ENCODE assay signal across 20 cellular contexts in genomic region chr2:30315391-30316055, GRCh38.
DNase-seq lines count a peak whose midpoint lies in the region; ATAC-seq, FAIRE-seq and TF ChIP-seq lines count a peak whose summit lies in the region.
"Had no signal": no experiment of that assay in that cellular context is flagged by ENCODE, and none has a peak within 500 bp of the region (broad histone marks: within the 10 kb centered on the region; RNA-seq: fewer than 3 reads in every experiment).

No MANE protein-coding gene starts in this region.

- H3K4me2 ChIP-seq in GM12878 (ENCODE audit: control insufficient read depth, insufficient read depth), result no peak overlapping the region

- DNase-seq in activated T-cell treated with anti-CD3 and anti-CD28 coated beads, Interleukin-2, amount 50 U/mL, for 4 hours, result no peak
- no peak for DNase-seq in activated T-cell treated with anti-CD3 and anti-CD28 coated beads, Interleukin-2, amount 50 U/mL, for 1 hour
- DNase-seq in T-helper 2 cell treated with Interferon-gamma antibody and Interleukin-4, amounts not matched to agents 5 μg/mL and 100 μg/mL, for 36 hours (ENCODE audit: low spot score), result no peak
- DNase-seq in GM12878 (ENCODE audit: low read depth, low spot score), result no peak
- peak in 1 of 2 donors; percentile 14 for DNase-seq in stimulated activated effector memory CD8-positive, alpha-beta T cell treated with anti-CD3 and anti-CD28 coated beads, Interleukin-12 subunit alpha, Interleukin-12 subunit beta, amount 100 ng/mL, for 72 hours (ENCODE audit: low spot score in 2 of 2)
- DNase-seq in C1 segment of cervical spinal cord (lab: John Stamatoyannopoulos, UW), result no peak
- DNase-seq in dorsolateral prefrontal cortex, result no peak
- DNase-seq in NCI-H69 (lab: John Stamatoyannopoulos, UW), result no peak
- DNase-seq: activated B cell treated with CpG ODN at 0.5 μM for 24 hours; activated effector memory CD4-positive, alpha-beta T cell treated with anti-CD3 and anti-CD28 coated beads, Interleukin-2, amount 50 U/mL, for 16 hours; Caco-2; GM23248; hypothalamus; KBM-7; NCI-H1105 treated with DMSO at 0.1 percent for 48 hours; right lobe of liver; Right ventricle myocardium superior; substantia nigra had no signal

- no peaks in the 10 kb centered on the region for H3K36me3 ChIP-seq in GM12878 (ENCODE audit: control insufficient read depth in 2 of 2, insufficient read depth in 2 of 2, low read length in 1 of 2)
- H3K36me3 ChIP-seq: cardiac muscle cell, right lobe of liver had no signal

- peaks cover 2% of the 10 kb centered on the region for H3K36me3 Mint-ChIP-seq in activated T-cell treated with anti-CD3 and anti-CD28 coated beads, Interleukin-2, amount 50 U/mL, for 4 hours (ENCODE audit: insufficient read depth)
- H3K36me3 Mint-ChIP-seq in T-helper 2 cell treated with Interferon-gamma antibody and Interleukin-4, amounts not matched to agents 5 μg/mL and 100 μg/mL, for 36 hours (ENCODE audit: low read depth), result peaks cover 5% of the 10 kb centered on the region
- H3K36me3 Mint-ChIP-seq in stimulated activated effector memory CD8-positive, alpha-beta T cell treated with anti-CD3 and anti-CD28 coated beads, Interleukin-12 subunit alpha, Interleukin-12 subunit beta, amount 100 ng/mL, for 72 hours, result no peaks in the 10 kb centered on the region

- no peaks in the 10 kb centered on the region for H4K20me1 ChIP-seq in GM12878 (ENCODE audit: control insufficient read depth, insufficient read depth)

- no peak for TF ChIP-seq POLR2A in GM12878 (IDR thresholded peaks at IDR 0.05; ENCODE audit: low read depth, low read length)

- CTCF ChIA-PET in GM12878 (lab: Yijun Ruan, JAX), result interaction anchor here (0.6 kb wide), 2 partner anchors 15 to 135 kb away, joined by 3 to 4 read pairs; no protein-coding TSS in a partner anchor

- no peak for FAIRE-seq in GM12878 (lab: Jason Lieb, UNC)
- FAIRE-seq: GM12892 had no signal

- SMC1A ChIA-PET in GM12878 (lab: Charles Lee; ENCODE audit: uncharacterized antibody, unreplicated experiment), result interaction anchor here (1.1 to 1.6 kb wide), 4 partner anchors 19 to 87 kb away, joined by 3 to 6 read pairs (median 4); no protein-coding TSS in a partner anchor

- H3K79me2 ChIP-seq in GM12878 (ENCODE audit: control insufficient read depth, insufficient read depth, low read length), result no peaks in the 10 kb centered on the region

- no peak for TF ChIP-seq EP300 in GM12878 (IDR thresholded peaks at IDR 0.05; ENCODE audit: borderline replicate concordance in 1 of 2, control insufficient read depth in 1 of 2, low read depth in 2 of 2, low read length in 2 of 2)

- intact Hi-C loops in GM12878 (cut with micrococcal nuclease; ENCODE audit: unreplicated experiment) (no loop called here), dorsolateral prefrontal cortex (cut with DNase I) (no loop called here)

- 64% methylated on average over 3 of the region's 3 CpGs for WGBS in GM12878 (ENCODE audit: insufficient coverage, insufficient replicate concordance, low lambda C conversion rate, missing lambda C conversion rate)

- H3K4me1 ChIP-seq in GM12878 (ENCODE audit: control insufficient read depth, insufficient read depth, low read length), result peaks cover 11% of the 10 kb centered on the region
- H3K4me1 ChIP-seq: Caco-2, right lobe of liver had no signal

- H3K27me3 ChIP-seq in GM12878 (replicated peaks in 1 of 2; ENCODE audit: control insufficient read depth in 2 of 2, insufficient read depth in 2 of 2, low read length in 1 of 2) (no peaks in the 10 kb centered on the region), dorsolateral prefrontal cortex (no peaks in the 10 kb centered on the region)
- H3K27me3 ChIP-seq: cardiac muscle cell, right lobe of liver had no signal

- RAD21 ChIA-PET in GM12878 (lab: Charles Lee; ENCODE audit: unreplicated experiment), result interaction anchor here (1.1 kb wide), 1 partner anchor 28 kb away, joined by 3 read pairs; no protein-coding TSS in a partner anchor

- no peak overlapping the region for H3K27ac ChIP-seq in GM12878 (ENCODE audit: control insufficient read depth, insufficient read depth)
- no peak overlapping the region for H3K27ac ChIP-seq in dorsolateral prefrontal cortex
- H3K27ac ChIP-seq: cardiac muscle cell, GM23248, right lobe of liver had no signal

- H3K9me3 Mint-ChIP-seq in activated T-cell treated with anti-CD3 and anti-CD28 coated beads, Interleukin-2, amount 50 U/mL, for 4 hours, result peaks cover 5% of the 10 kb centered on the region
- H3K9me3 Mint-ChIP-seq in T-helper 2 cell treated with Interferon-gamma antibody and Interleukin-4, amounts not matched to agents 5 μg/mL and 100 μg/mL, for 36 hours, result peaks cover 8% of the 10 kb centered on the region
- peaks cover 5% of the 10 kb centered on the region for H3K9me3 Mint-ChIP-seq in stimulated activated effector memory CD8-positive, alpha-beta T cell treated with anti-CD3 and anti-CD28 coated beads, Interleukin-12 subunit alpha, Interleukin-12 subunit beta, amount 100 ng/mL, for 72 hours

- peaks cover 48% of the 10 kb centered on the region for H3K4me1 Mint-ChIP-seq in activated T-cell treated with anti-CD3 and anti-CD28 coated beads, Interleukin-2, amount 50 U/mL, for 4 hours (ENCODE audit: low read depth)
- peaks cover 21% of the 10 kb centered on the region for H3K4me1 Mint-ChIP-seq in T-helper 2 cell treated with Interferon-gamma antibody and Interleukin-4, amounts not matched to agents 5 μg/mL and 100 μg/mL, for 36 hours (ENCODE audit: low read depth)
- peaks cover 39% of the 10 kb centered on the region for H3K4me1 Mint-ChIP-seq in stimulated activated effector memory CD8-positive, alpha-beta T cell treated with anti-CD3 and anti-CD28 coated beads, Interleukin-12 subunit alpha, Interleukin-12 subunit beta, amount 100 ng/mL, for 72 hours

- H3K9me3 ChIP-seq in GM12878 (replicated peaks; ENCODE audit: control insufficient read depth, insufficient read depth, low read length), result peaks cover 3% of the 10 kb centered on the region; the same call in 1 of the 3 replicates
- H3K9me3 ChIP-seq: Caco-2, right lobe of liver had no signal

- TF ChIP-seq RAD21 in GM12878 (IDR thresholded peaks at IDR 0.05; ENCODE audit: insufficient read depth, low read depth, low read length), result no peak

- no peak for TF ChIP-seq CTCF in GM12878 (IDR thresholded peaks at IDR 0.05 in 2 of 3, conservative IDR thresholded peaks at IDR 0.05 in 1 of 3; ENCODE audit: control insufficient read depth in 2 of 3, extremely low read depth in 1 of 3, insufficient read depth in 1 of 3, low read depth in 3 of 3, low read length in 3 of 3)
- no peak for TF ChIP-seq CTCF in dorsolateral prefrontal cortex (IDR thresholded peaks at IDR 0.05 in 54 of 56, conservative IDR thresholded peaks at IDR 0.05 in 2 of 56; ENCODE audit: low read depth in 1 of 56, partially characterized antibody in 56 of 56)

- H3K4me3 ChIP-seq in GM12878 (no peak overlapping the region), dorsolateral prefrontal cortex (no peak overlapping the region)
- H3K4me3 ChIP-seq: cardiac muscle cell, GM23248, right lobe of liver had no signal

- H3K9ac ChIP-seq in GM12878 (ENCODE audit: control insufficient read depth, insufficient read depth, low read length), result no peak overlapping the region
- H3K9ac ChIP-seq: GM23248 had no signal

- POLR2A ChIA-PET in GM12878 (lab: Charles Lee), result interaction anchor here (1.1 kb wide), 1 partner anchor 103 kb away, joined by 8 read pairs; no protein-coding TSS in a partner anchor

- BruUV-seq in GM12878 (replicated peaks; lab: Mats Ljungman, UMichigan), result no TSS peak

- H3K27ac Mint-ChIP-seq in T-helper 2 cell treated with Interferon-gamma antibody and Interleukin-4, amounts not matched to agents 5 μg/mL and 100 μg/mL, for 36 hours, result peak overlapping the region; percentile 79
- peak overlapping the region; percentile 13 for H3K27ac Mint-ChIP-seq in stimulated activated effector memory CD8-positive, alpha-beta T cell treated with anti-CD3 and anti-CD28 coated beads, Interleukin-12 subunit alpha, Interleukin-12 subunit beta, amount 100 ng/mL, for 72 hours
- H3K27ac Mint-ChIP-seq: activated B cell treated with CpG ODN at 0.5 μM for 24 hours had no signal

- ATAC-seq in activated T-cell treated with anti-CD3 and anti-CD28 coated beads, Interleukin-2, amount 50 U/mL, for 4 hours, result peak; percentile 56 to 65
- peak; percentile 75 for ATAC-seq in GM12878
- peak; percentile 84 for ATAC-seq in stimulated activated effector memory CD8-positive, alpha-beta T cell treated with anti-CD3 and anti-CD28 coated beads, Interleukin-12 subunit alpha, Interleukin-12 subunit beta, amount 100 ng/mL, for 72 hours
- ATAC-seq: right lobe of liver had no signal

- no peak overlapping the region; the same call in 1 of the 2 replicates for H2AFZ ChIP-seq in GM12878 (ENCODE audit: control insufficient read depth, low read depth, low read length)
- H2AFZ ChIP-seq: GM23248 had no signal

- in situ Hi-C loops in GM12878 (cut with MboI), result no loop called here

- H3K4me3 Mint-ChIP-seq in activated T-cell treated with anti-CD3 and anti-CD28 coated beads, Interleukin-2, amount 50 U/mL, for 4 hours, result peak overlapping the region; percentile 11
- H3K4me3 Mint-ChIP-seq in T-helper 2 cell treated with Interferon-gamma antibody and Interleukin-4, amounts not matched to agents 5 μg/mL and 100 μg/mL, for 36 hours, result no peak overlapping the region
- peak overlapping the region; percentile 6 for H3K4me3 Mint-ChIP-seq in stimulated activated effector memory CD8-positive, alpha-beta T cell treated with anti-CD3 and anti-CD28 coated beads, Interleukin-12 subunit alpha, Interleukin-12 subunit beta, amount 100 ng/mL, for 72 hours
- H3K4me3 Mint-ChIP-seq: activated B cell treated with CpG ODN at 0.5 μM for 24 hours had no signal

- H3K27me3 Mint-ChIP-seq in activated T-cell treated with anti-CD3 and anti-CD28 coated beads, Interleukin-2, amount 50 U/mL, for 4 hours (ENCODE audit: low read depth), result no peaks in the 10 kb centered on the region
- H3K27me3 Mint-ChIP-seq in T-helper 2 cell treated with Interferon-gamma antibody and Interleukin-4, amounts not matched to agents 5 μg/mL and 100 μg/mL, for 36 hours (ENCODE audit: low read depth), result no peaks in the 10 kb centered on the region
- H3K27me3 Mint-ChIP-seq: activated B cell treated with CpG ODN at 0.5 μM for 24 hours had no signal

TF ChIP-seq in GM12878, 131 proteins besides CTCF, POLR2A, EP300 and RAD21:
- TF ChIP-seq SP1 (IDR thresholded peaks at IDR 0.05; ENCODE audit: low read depth, low read length), result no peak
- peak in 1 of 2 experiments; percentile 32; a peak in 1 of 4 replicates for TF ChIP-seq IKZF2 (IDR thresholded peaks at IDR 0.05)
- peak; percentile 9; the same call in 1 of the 2 replicates for TF ChIP-seq RUNX3 (IDR thresholded peaks at IDR 0.05; ENCODE audit: low read length)
